ENCODE assay signal across 13 cellular contexts in the genomic region with DNA sequence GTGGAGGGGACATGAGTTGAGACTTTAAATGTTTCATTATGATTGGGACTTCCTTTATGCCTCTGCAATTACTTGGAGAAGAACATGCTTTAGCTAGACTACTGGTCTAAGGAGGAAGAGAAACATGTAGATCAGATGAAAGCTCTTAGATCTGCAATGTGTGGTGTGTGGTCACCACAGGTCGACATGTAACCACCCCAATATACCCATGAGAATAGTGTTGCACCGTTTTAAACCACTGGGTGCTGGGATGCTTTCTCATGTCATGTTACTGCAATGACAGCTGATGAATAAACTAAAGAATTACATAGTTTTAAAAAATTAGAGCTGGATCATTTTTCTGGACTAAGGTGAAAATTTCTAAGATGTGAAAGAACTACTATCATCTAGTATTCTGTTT.
DNase-seq lines count a peak whose midpoint lies in the region; ATAC-seq and TF ChIP-seq lines count a peak whose summit lies in the region.
"Had no signal": no experiment of that assay in that cellular context is flagged by ENCODE, and none has a peak within 500 bp of the region (broad histone marks: within the 10 kb centered on the region; RNA-seq: fewer than 3 reads in every experiment).

No MANE protein-coding gene starts in this region.

- WGBS in right lobe of liver (ENCODE audit: insufficient coverage, low coverage, low lambda C conversion rate, missing lambda C conversion rate), result 40% methylated on average over 2 of the region's 2 CpGs

- no peaks in the 10 kb centered on the region for H3K9me3 ChIP-seq in right lobe of liver
- H3K9me3 ChIP-seq: BE2C, esophagus muscularis mucosa had no signal

- no peaks in the 10 kb centered on the region for H3K27me3 ChIP-seq in right lobe of liver
- H3K27me3 ChIP-seq: BE2C, esophagus muscularis mucosa had no signal

- H3K36me3 ChIP-seq in right lobe of liver, result no peaks in the 10 kb centered on the region
- H3K36me3 ChIP-seq: BE2C, esophagus muscularis mucosa, WERI-Rb-1 had no signal

- intact Hi-C loops in right lobe of liver (cut with DNase I), result no loop called here

- no peaks in the 10 kb centered on the region for H3K4me1 ChIP-seq in right lobe of liver
- H3K4me1 ChIP-seq: BE2C, esophagus muscularis mucosa had no signal

- TF ChIP-seq CTCF in right lobe of liver (IDR thresholded peaks at IDR 0.05), result no peak

- DNase-seq in Ammon's horn (ENCODE audit: low spot score) (no peak), right lobe of liver (no peak), left lobe of liver (ENCODE audit: low spot score) (no peak)
- DNase-seq in activated CD4-positive, alpha-beta T cell treated with anti-CD3 and anti-CD28 coated beads, Interleukin-2, amount 50 U/mL, for 48 hours, result no peak
- DNase-seq: BE2C, NCI-H1930, WERI-Rb-1 had no signal

- ATAC-seq in GM18502 (IDR thresholded peaks at IDR 0.05; ENCODE audit: poor library complexity, unreplicated experiment) (peak; percentile 96), GM19467 (IDR thresholded peaks at IDR 0.05; ENCODE audit: unreplicated experiment) (peak; percentile 100), HG02884 (IDR thresholded peaks at IDR 0.05; ENCODE audit: unreplicated experiment) (peak; percentile 95), HG03565 (IDR thresholded peaks at IDR 0.05; ENCODE audit: unreplicated experiment) (peak; percentile 100), right lobe of liver (no peak), left lobe of liver (no peak)
- ATAC-seq: natural killer cell treated with Interleukin-12 subunit alpha and Interleukin-12 subunit beta and Interleukin-15 and Interleukin-18, amount 100 ng/mL, for 72 hours had no signal

- H3K4me3 ChIP-seq in right lobe of liver, result no peak overlapping the region
- H3K4me3 ChIP-seq: esophagus muscularis mucosa had no signal

- no peak for TF ChIP-seq POLR2A in right lobe of liver (IDR thresholded peaks at IDR 0.05)

- no peak overlapping the region for H3K27ac ChIP-seq in right lobe of liver
- H3K27ac ChIP-seq: esophagus muscularis mucosa, WERI-Rb-1 had no signal

Comparison
In these comparisons a context has a peak if more than half of its experiments do, and no peak if none do; other contexts are left out.
1. ATAC-seq: peak in GM18502 (single experiment), GM19467 (single experiment), HG02884 (single experiment) and HG03565 (single experiment); none in right lobe of liver (0 of 4) and left lobe of liver (single experiment).